8 cellular contexts compared by ENCODE assay signal in the genomic region with DNA sequence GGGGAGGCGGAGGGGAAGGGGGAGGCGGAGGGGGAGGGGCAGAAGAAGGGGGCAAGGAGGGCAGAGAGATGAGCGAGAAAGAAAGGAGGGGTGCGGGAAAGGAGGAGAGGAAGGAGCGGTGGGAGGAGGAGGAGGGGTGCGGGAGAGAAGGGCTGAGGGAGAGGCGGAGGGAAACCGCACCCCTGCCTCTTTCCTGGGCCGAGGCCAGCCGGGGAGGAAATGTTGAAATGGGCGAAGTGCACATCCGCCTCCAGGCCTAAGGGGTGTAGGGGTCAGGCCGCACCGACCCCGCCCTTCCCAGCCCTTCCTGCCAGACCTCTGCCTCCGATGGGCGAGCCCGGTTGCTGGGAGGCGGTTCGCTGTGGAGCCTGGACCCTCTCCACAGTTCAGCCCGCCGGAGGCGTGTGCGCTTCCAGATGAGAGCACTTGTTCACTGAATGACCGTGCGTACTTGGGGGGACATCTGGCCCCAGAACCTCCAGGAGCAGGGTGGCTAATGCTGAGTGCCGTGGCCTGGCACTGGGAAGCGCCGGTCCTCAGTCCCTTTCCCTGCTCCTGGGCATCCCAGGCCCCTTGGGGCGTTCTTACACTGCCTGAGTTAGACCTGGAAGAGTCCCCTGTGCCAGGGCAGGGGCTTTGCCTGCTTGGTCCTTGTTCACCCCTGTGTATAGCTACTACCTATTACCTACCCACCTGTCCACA.
DNase-seq lines count a peak whose midpoint lies in the region; ATAC-seq and TF ChIP-seq lines count a peak whose summit lies in the region.

No MANE protein-coding gene starts in this region.

- H3K9me3 ChIP-seq in thymus (ENCODE audit: control insufficient read depth), result no peaks in the 10 kb centered on the region

- POLR2A ChIA-PET in AG04449 (lab: Yijun Ruan, JAX), result no interaction called here

- peaks cover 22 to 40% (median 31%) of the 10 kb centered on the region in 3 donors for H3K4me1 Mint-ChIP-seq in naive B cell

- 13% methylated on average over 29 of the region's 30 CpGs for WGBS in thymus

- no peaks in the 10 kb centered on the region for H3K27me3 Mint-ChIP-seq in naive B cell

- H3K27ac ChIP-seq in thymus (ENCODE audit: low read depth), result peak overlapping the region; percentile 94

- peak overlapping the region; percentile 86 to 97 (median 92) for H3K27ac Mint-ChIP-seq in naive B cell

- peak overlapping the region; percentile 77 to 95 (median 86) for H3K4me3 Mint-ChIP-seq in naive B cell

- no peaks in the 10 kb centered on the region for H3K9me3 Mint-ChIP-seq in naive B cell

- H3K4me1 ChIP-seq in thymus (ENCODE audit: control insufficient read depth, insufficient read depth, low read length), result peaks cover 45% of the 10 kb centered on the region

- no peaks in the 10 kb centered on the region for H3K27me3 ChIP-seq in thymus (ENCODE audit: control insufficient read depth, insufficient read depth)

- ATAC-seq in GM18511 (IDR thresholded peaks at IDR 0.05; ENCODE audit: unreplicated experiment), result peak; percentile 48
- peak; percentile 32 for ATAC-seq in HG02973 (IDR thresholded peaks at IDR 0.05; ENCODE audit: unreplicated experiment)
- ATAC-seq in naive B cell (ENCODE audit: low read depth in 2 of 2), result peak; percentile 21 to 27

- H3K36me3 ChIP-seq in thymus (ENCODE audit: control insufficient read depth, insufficient read depth), result no peaks in the 10 kb centered on the region

- no peaks in the 10 kb centered on the region for H3K36me3 Mint-ChIP-seq in naive B cell

- DNase-seq in AG04449 (ENCODE audit: low read depth, low spot score) (no peak), NCI-H510A (lab: John Stamatoyannopoulos, UW) (peak; percentile 78), fibroblast of gingiva (ENCODE audit: low read depth) (peak; percentile 84), naive B cell (peak; percentile 32)
- DNase-seq in activated CD8-positive, alpha-beta memory T cell treated with anti-CD3 and anti-CD28 coated beads for 24 hours, result peak; percentile 74

- H3K4me3 ChIP-seq in AG04449 (ENCODE audit: low read depth, low read length) (0 out of 2 replicates have a peak overlapping the region, but pooled peaks have one; percentile 6), thymus (ENCODE audit: low read length) (peak overlapping the region; percentile 58)

- CTCF ChIA-PET in AG04449 (lab: Yijun Ruan, JAX), result interaction anchor here (3.6 kb wide), 1 partner anchor 272 kb away, joined by 28 read pairs; no protein-coding TSS in a partner anchor

- TF ChIP-seq CTCF in AG04449 (IDR thresholded peaks at IDR 0.05; ENCODE audit: insufficient read depth, low read length, missing control alignments), result no peak
